Comparison of ENCODE assay signal across 2 cellular contexts in the genomic region with DNA sequence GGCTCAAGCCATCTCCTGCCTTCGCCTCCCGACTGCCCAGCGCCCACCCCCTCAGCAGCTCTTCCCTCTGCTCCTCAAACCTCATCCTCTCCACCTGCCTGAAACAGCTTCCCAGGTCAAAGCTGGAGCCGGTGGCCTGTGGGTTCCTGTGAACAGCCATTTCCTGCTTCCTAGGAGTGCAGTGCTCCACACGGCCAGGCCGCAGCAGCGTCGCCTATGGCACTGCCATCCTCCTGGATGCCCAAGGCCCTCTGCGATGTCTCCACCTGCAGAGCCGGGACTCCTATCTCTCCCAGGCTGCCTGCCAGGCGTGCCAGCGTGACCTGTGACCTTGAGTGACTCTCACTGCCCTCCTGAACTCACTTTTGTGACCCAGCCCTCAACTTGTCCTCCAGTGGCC.
A peak's percentile ranks its signal among the peaks of the same experiment; 100 is the strongest.
TF ChIP-seq lines count a peak whose summit lies in the region.

No MANE protein-coding gene starts in this region.

TF ChIP-seq in liver, 16 proteins besides CTCF, POLR2A, EP300 and RAD21:
- TF ChIP-seq FOXA1 (IDR thresholded peaks at IDR 0.05) (no peak), RXRA (IDR thresholded peaks at IDR 0.05) (peak; percentile 94 to 97), FOXA2 (IDR thresholded peaks at IDR 0.05) (no peak), NR2F2 (IDR thresholded peaks at IDR 0.05) (peak; percentile 82), TAF1 (conservative IDR thresholded peaks at IDR 0.05) (no peak), JUND (IDR thresholded peaks at IDR 0.05) (no peak), HNF4A (conservative IDR thresholded peaks at IDR 0.05) (peak; percentile 73 to 78)
- TF ChIP-seq, protein P1, sequence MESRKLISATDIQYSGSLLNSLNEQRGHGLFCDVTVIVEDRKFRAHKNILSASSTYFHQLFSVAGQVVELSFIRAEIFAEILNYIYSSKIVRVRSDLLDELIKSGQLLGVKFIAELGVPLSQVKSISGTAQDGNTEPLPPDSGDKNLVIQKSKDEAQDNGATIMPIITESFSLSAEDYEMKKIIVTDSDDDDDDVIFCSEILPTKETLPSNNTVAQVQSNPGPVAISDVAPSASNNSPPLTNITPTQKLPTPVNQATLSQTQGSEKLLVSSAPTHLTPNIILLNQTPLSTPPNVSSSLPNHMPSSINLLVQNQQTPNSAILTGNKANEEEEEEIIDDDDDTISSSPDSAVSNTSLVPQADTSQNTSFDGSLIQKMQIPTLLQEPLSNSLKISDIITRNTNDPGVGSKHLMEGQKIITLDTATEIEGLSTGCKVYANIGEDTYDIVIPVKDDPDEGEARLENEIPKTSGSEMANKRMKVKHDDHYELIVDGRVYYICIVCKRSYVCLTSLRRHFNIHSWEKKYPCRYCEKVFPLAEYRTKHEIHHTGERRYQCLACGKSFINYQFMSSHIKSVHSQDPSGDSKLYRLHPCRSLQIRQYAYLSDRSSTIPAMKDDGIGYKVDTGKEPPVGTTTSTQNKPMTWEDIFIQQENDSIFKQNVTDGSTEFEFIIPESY (IDR thresholded peaks at IDR 0.05): no peak
- TF ChIP-seq, protein P2, sequence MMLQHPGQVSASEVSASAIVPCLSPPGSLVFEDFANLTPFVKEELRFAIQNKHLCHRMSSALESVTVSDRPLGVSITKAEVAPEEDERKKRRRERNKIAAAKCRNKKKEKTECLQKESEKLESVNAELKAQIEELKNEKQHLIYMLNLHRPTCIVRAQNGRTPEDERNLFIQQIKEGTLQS (IDR thresholded peaks at IDR 0.05): no peak

TF ChIP-seq in HepG2, 621 proteins besides CTCF, POLR2A, EP300 and RAD21:
- TF ChIP-seq IRF2 (CRISPR knock-in tag; IDR thresholded peaks at IDR 0.05): no peak
- no peak for TF ChIP-seq ZNF678 (CRISPR knock-in tag; IDR thresholded peaks at IDR 0.05)
- no peak for TF ChIP-seq TBX3 (IDR thresholded peaks at IDR 0.05; ENCODE audit: borderline replicate concordance)
- TF ChIP-seq, protein P3, sequence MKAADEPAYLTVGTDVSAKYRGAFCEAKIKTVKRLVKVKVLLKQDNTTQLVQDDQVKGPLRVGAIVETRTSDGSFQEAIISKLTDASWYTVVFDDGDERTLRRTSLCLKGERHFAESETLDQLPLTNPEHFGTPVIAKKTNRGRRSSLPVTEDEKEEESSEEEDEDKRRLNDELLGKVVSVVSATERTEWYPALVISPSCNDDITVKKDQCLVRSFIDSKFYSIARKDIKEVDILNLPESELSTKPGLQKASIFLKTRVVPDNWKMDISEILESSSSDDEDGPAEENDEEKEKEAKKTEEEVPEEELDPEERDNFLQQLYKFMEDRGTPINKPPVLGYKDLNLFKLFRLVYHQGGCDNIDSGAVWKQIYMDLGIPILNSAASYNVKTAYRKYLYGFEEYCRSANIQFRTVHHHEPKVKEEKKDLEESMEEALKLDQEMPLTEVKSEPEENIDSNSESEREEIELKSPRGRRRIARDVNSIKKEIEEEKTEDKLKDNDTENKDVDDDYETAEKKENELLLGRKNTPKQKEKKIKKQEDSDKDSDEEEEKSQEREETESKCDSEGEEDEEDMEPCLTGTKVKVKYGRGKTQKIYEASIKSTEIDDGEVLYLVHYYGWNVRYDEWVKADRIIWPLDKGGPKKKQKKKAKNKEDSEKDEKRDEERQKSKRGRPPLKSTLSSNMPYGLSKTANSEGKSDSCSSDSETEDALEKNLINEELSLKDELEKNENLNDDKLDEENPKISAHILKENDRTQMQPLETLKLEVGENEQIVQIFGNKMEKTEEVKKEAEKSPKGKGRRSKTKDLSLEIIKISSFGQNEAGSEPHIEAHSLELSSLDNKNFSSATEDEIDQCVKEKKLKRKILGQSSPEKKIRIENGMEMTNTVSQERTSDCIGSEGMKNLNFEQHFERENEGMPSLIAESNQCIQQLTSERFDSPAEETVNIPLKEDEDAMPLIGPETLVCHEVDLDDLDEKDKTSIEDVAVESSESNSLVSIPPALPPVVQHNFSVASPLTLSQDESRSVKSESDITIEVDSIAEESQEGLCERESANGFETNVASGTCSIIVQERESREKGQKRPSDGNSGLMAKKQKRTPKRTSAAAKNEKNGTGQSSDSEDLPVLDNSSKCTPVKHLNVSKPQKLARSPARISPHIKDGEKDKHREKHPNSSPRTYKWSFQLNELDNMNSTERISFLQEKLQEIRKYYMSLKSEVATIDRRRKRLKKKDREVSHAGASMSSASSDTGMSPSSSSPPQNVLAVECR (CRISPR knock-in tag; IDR thresholded peaks at IDR 0.05; ENCODE audit: borderline replicate concordance): no peak
- TF ChIP-seq ZNF446 (CRISPR knock-in tag; IDR thresholded peaks at IDR 0.05): no peak
- TF ChIP-seq KLF11 (CRISPR knock-in tag; IDR thresholded peaks at IDR 0.05): no peak
- no peak for TF ChIP-seq ZNF572 (CRISPR knock-in tag; IDR thresholded peaks at IDR 0.05)
- no peak for TF ChIP-seq RNF2 (conservative IDR thresholded peaks at IDR 0.05; ENCODE audit: low read depth)
- TF ChIP-seq CREB1 (IDR thresholded peaks at IDR 0.05): no peak
- TF ChIP-seq CREB1 (CRISPR knock-in tag; IDR thresholded peaks at IDR 0.05): no peak
- TF ChIP-seq, protein P4, sequence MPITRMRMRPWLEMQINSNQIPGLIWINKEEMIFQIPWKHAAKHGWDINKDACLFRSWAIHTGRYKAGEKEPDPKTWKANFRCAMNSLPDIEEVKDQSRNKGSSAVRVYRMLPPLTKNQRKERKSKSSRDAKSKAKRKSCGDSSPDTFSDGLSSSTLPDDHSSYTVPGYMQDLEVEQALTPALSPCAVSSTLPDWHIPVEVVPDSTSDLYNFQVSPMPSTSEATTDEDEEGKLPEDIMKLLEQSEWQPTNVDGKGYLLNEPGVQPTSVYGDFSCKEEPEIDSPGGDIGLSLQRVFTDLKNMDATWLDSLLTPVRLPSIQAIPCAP (CRISPR knock-in tag; IDR thresholded peaks at IDR 0.05; ENCODE audit: low read depth): no peak
- no peak for TF ChIP-seq NFYC (CRISPR knock-in tag; IDR thresholded peaks at IDR 0.05)
- TF ChIP-seq, protein P5, sequence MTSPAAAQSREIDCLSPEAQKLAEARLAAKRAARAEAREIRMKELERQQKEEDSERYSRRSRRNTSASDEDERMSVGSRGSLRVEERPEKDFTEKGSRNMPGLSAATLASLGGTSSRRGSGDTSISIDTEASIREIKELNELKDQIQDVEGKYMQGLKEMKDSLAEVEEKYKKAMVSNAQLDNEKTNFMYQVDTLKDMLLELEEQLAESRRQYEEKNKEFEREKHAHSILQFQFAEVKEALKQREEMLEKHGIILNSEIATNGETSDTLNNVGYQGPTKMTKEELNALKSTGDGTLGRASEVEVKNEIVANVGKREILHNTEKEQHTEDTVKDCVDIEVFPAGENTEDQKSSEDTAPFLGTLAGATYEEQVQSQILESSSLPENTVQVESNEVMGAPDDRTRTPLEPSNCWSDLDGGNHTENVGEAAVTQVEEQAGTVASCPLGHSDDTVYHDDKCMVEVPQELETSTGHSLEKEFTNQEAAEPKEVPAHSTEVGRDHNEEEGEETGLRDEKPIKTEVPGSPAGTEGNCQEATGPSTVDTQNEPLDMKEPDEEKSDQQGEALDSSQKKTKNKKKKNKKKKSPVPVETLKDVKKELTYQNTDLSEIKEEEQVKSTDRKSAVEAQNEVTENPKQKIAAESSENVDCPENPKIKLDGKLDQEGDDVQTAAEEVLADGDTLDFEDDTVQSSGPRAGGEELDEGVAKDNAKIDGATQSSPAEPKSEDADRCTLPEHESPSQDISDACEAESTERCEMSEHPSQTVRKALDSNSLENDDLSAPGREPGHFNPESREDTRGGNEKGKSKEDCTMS (CRISPR knock-in tag; conservative IDR thresholded peaks at IDR 0.05): no peak
- TF ChIP-seq MYC (CRISPR knock-in tag; IDR thresholded peaks at IDR 0.05; ENCODE audit: borderline replicate concordance): no peak
- TF ChIP-seq PAX8 (CRISPR knock-in tag; IDR thresholded peaks at IDR 0.05; ENCODE audit: borderline replicate concordance): no peak
- no peak for TF ChIP-seq ZNF781 (CRISPR knock-in tag; IDR thresholded peaks at IDR 0.05; ENCODE audit: borderline replicate concordance, not compliant biosample characterization)
- TF ChIP-seq, protein P6, sequence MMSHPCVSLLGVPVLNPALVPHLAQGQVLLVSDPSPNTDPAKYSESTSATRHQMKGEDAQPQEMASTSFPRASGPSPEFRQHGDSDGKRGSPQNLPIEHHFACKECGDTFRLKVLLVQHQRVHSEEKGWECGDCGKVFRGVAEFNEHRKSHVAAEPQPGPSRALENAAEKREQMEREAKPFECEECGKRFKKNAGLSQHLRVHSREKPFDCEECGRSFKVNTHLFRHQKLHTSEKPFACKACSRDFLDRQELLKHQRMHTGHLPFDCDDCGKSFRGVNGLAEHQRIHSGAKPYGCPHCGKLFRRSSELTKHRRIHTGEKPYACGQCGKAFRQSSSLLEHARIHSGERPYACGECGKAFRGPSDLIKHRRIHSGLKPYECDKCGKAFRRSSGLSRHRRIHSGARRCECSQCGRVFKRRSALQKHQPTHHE (CRISPR knock-in tag; IDR thresholded peaks at IDR 0.05; ENCODE audit: borderline replicate concordance): no peak
TF ChIP-seq in HepG2: peak in this region for 0.
